In genomic region chr7:92988051-92988450, GRCh38 we compare ENCODE assay signal across 9 cellular contexts.
DNase-seq lines count a peak whose midpoint lies in the region; ATAC-seq and TF ChIP-seq lines count a peak whose summit lies in the region.
"Had no signal": no experiment of that assay in that cellular context is flagged by ENCODE, and none has a peak within 500 bp of the region (broad histone marks: within the 10 kb centered on the region; RNA-seq: fewer than 3 reads in every experiment).

No MANE protein-coding gene starts in this region.

- no peaks in the 10 kb centered on the region for H3K79me1 ChIP-seq in mesendoderm (ENCODE audit: low read length)

- H3K36me3 ChIP-seq in mesendoderm (ENCODE audit: control insufficient read depth, insufficient read depth, low read length) (no peaks in the 10 kb centered on the region), sigmoid colon (no peaks in the 10 kb centered on the region)
- H3K36me3 ChIP-seq: SJSA1 had no signal

- H3K4me2 ChIP-seq in mesendoderm (ENCODE audit: low read length), result no peak overlapping the region

- H4K8ac ChIP-seq in mesendoderm (ENCODE audit: low read depth, low read length), result no peak overlapping the region

- H3K27me3 ChIP-seq in mesendoderm (ENCODE audit: insufficient read depth, low read length, poor library complexity), result no peaks in the 10 kb centered on the region
- H3K27me3 ChIP-seq in sigmoid colon, result no peaks in the 10 kb centered on the region
- no peaks in the 10 kb centered on the region for H3K27me3 ChIP-seq in CD4-positive, alpha-beta T cell (ENCODE audit: control insufficient read depth, insufficient read depth, low read length)
- H3K27me3 ChIP-seq: SJSA1 had no signal

- no peaks in the 10 kb centered on the region for H3K36me3 Mint-ChIP-seq in CD4-positive, alpha-beta T cell (ENCODE audit: low read depth)

- H3K23ac ChIP-seq in mesendoderm (ENCODE audit: low read length), result no peak overlapping the region

- no peak overlapping the region for H2AK5ac ChIP-seq in mesendoderm (ENCODE audit: low read length)

- no peaks in the 10 kb centered on the region for H3K27me3 Mint-ChIP-seq in CD4-positive, alpha-beta T cell

- ATAC-seq in CD4-positive, alpha-beta T cell (ENCODE audit: poor library complexity), result no peak

- no peak overlapping the region for H3K4ac ChIP-seq in mesendoderm (ENCODE audit: low read depth, low read length)

- no peaks in the 10 kb centered on the region for H3K4me1 Mint-ChIP-seq in CD4-positive, alpha-beta T cell (ENCODE audit: low read depth)

- no peak for TF ChIP-seq POLR2A in sigmoid colon (IDR thresholded peaks at IDR 0.05)

- intact Hi-C loops in sigmoid colon (cut with DNase I), result loop anchor here (2.0 kb wide), 1 partner anchor 367 kb away; no protein-coding TSS in a partner anchor
- intact Hi-C loops in CD4-positive, alpha-beta T cell (cut with DNase I, micrococcal nuclease), result no loop called here

- no peak overlapping the region for H2BK15ac ChIP-seq in mesendoderm (replicated peaks; ENCODE audit: low read depth)

- no peak for TF ChIP-seq EP300 in sigmoid colon (IDR thresholded peaks at IDR 0.05)

- H3K27ac ChIP-seq in C4-2B (no peak overlapping the region), mesendoderm (ENCODE audit: low read depth, low read length) (no peak overlapping the region), sigmoid colon (no peak overlapping the region)
- H3K27ac ChIP-seq in CD4-positive, alpha-beta T cell (ENCODE audit: low read depth, low read length), result no peak overlapping the region

- no peak overlapping the region for H2BK120ac ChIP-seq in mesendoderm (ENCODE audit: low read depth, low read length)

- TF ChIP-seq CTCF in C4-2B (conservative IDR thresholded peaks at IDR 0.05), result peak; percentile 76
- TF ChIP-seq CTCF in LNCaP clone FGC (IDR thresholded peaks at IDR 0.05; ENCODE audit: control insufficient read depth, extremely low read depth, insufficient read depth), result peak; percentile 43
- TF ChIP-seq CTCF in sigmoid colon (IDR thresholded peaks at IDR 0.05), result peak in 2 of 4 experiments; percentile 19 to 34
- TF ChIP-seq CTCF in CD4-positive, alpha-beta T cell (IDR thresholded peaks at IDR 0.05), result no peak

- no peak overlapping the region for H3K27ac Mint-ChIP-seq in CD4-positive, alpha-beta T cell

- CTCF ChIA-PET in CD4-positive, alpha-beta T cell (lab: Charles Lee), result no interaction called here

- H3K9me3 ChIP-seq in sigmoid colon, result no peaks in the 10 kb centered on the region
- H3K9me3 ChIP-seq in CD4-positive, alpha-beta T cell (ENCODE audit: control insufficient read depth, low read length), result no peaks in the 10 kb centered on the region

- DNase-seq in LNCaP clone FGC (ENCODE audit: low read depth), result peak; percentile 26
- DNase-seq in cerebellum (ENCODE audit: low spot score), result peak; percentile 7
- DNase-seq in mesendoderm, result peak; percentile 84
- no peak for DNase-seq in HUDEP-2 (lab: John Stamatoyannopoulos, UW; ENCODE audit: unreplicated experiment in 76 of 76)
- DNase-seq in sigmoid colon, result no peak
- DNase-seq in CD4-positive, alpha-beta T cell, result no peak
- no peak for DNase-seq in NCI-H774 (lab: John Stamatoyannopoulos, UW)

- no peak overlapping the region for H2BK5ac ChIP-seq in mesendoderm (ENCODE audit: low read length)

- H3K4me3 Mint-ChIP-seq in CD4-positive, alpha-beta T cell, result no peak overlapping the region

- no peak overlapping the region for H3K18ac ChIP-seq in mesendoderm (ENCODE audit: low read length)

- POLR2A ChIA-PET in CD4-positive, alpha-beta T cell (lab: Charles Lee), result no interaction called here

- no peak overlapping the region for H3K4me3 ChIP-seq in LNCaP clone FGC (ENCODE audit: low read depth, low read length)
- H3K4me3 ChIP-seq in mesendoderm (ENCODE audit: low read length), result no peak overlapping the region
- no peak overlapping the region for H3K4me3 ChIP-seq in sigmoid colon
- H3K4me3 ChIP-seq: SJSA1 had no signal

- no peak overlapping the region for H3K9ac ChIP-seq in mesendoderm (ENCODE audit: low read length)

- H4K5ac ChIP-seq in mesendoderm (ENCODE audit: low read length), result no peak overlapping the region

- no peak overlapping the region for H3K56ac ChIP-seq in mesendoderm (ENCODE audit: low read length)

- H3K79me2 ChIP-seq in mesendoderm (ENCODE audit: control insufficient read depth, insufficient read depth, low read length), result no peaks in the 10 kb centered on the region

- H3K4me1 ChIP-seq in mesendoderm (ENCODE audit: control insufficient read depth, low read depth, low read length), result no peaks in the 10 kb centered on the region
- H3K4me1 ChIP-seq in sigmoid colon, result peaks cover 0 to 11% (median 0%) of the 10 kb centered on the region in 4 donors

- no peaks in the 10 kb centered on the region for H3K9me3 Mint-ChIP-seq in CD4-positive, alpha-beta T cell

Comparison
In these comparisons a context has a peak if more than half of its experiments do, and no peak if none do; other contexts are left out.
1. DNase-seq: peak in LNCaP clone FGC (single experiment), cerebellum (single experiment) and mesendoderm (single experiment); none in HUDEP-2 (0 of 76), sigmoid colon (single experiment), CD4-positive, alpha-beta T cell (0 of 10) and NCI-H774 (single experiment).